25 cellular contexts compared by ENCODE assay signal in the genomic region with DNA sequence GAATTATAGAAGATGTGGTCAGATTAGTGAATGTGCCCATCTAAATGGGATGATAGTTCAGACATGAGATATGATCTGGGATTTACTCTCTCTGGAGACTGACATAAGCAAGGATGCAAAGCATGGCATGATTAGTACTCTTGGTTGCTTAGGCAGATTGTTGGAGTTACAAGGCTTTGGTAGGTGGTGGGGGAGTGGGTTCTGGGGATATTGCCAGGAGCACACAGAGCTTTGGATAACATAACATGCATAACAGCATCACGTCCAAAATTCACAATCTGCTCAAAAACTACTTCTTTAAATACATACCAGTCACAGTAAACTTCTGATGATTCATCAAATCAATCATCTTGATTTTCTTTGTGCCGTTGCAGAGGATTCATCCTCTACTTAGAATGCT.
"Had no signal": no experiment of that assay in that cellular context is flagged by ENCODE, and none has a peak within 500 bp of the region (broad histone marks: within the 10 kb centered on the region; RNA-seq: fewer than 3 reads in every experiment).

No MANE protein-coding gene starts in this region.

- DNase-seq: activated CD4-positive, alpha-beta memory T cell treated with anti-CD3 and anti-CD28 coated beads, Interleukin-2, amount 10 ng/mL, durations not matched to agents 7 days and 5 days; activated CD4-positive, alpha-beta T cell treated with anti-CD3 and anti-CD28 coated beads for 4 hours; activated CD4-positive, alpha-beta T cell treated with anti-CD3 and anti-CD28 coated beads, Interleukin-2, amount 10 ng/mL, durations not matched to agents 7 days and 5 days; activated CD4-positive, alpha-beta T cell treated with anti-CD3 and anti-CD28 coated beads, Interleukin-2, amount 50 U/mL, for 4 hours; activated CD4-positive, CD25-positive, alpha-beta regulatory T cell; activated CD4-positive, CD25-positive, alpha-beta regulatory T cell treated with anti-CD3 and anti-CD28 coated beads, Interleukin-2, amount 50 U/mL, for 72 hours; activated CD8-positive, alpha-beta memory T cell treated with anti-CD3 and anti-CD28 coated beads, Interleukin-2, amount 50 U/mL, for 48 hours; activated gamma-delta T cell; activated naive CD4-positive, alpha-beta T cell; activated naive CD4-positive, alpha-beta T cell treated with anti-CD3 and anti-CD28 coated beads, Interleukin-2, amount 10 ng/mL, durations not matched to agents 7 days and 5 days; activated naive CD8-positive, alpha-beta T cell treated with anti-CD3 and anti-CD28 coated beads, Interleukin-2, amount 10 ng/mL, durations not matched to agents 7 days and 5 days; activated T-cell treated with anti-CD3 and anti-CD28 coated beads for 4 hours; activated T-cell treated with anti-CD3 and anti-CD28 coated beads, Interleukin-2, amount 50 U/mL, for 24 hours; activated T-cell treated with anti-CD3 and anti-CD28 coated beads, Interleukin-2, amount 50 U/mL, for 72 hours; body of pancreas; caudate nucleus; cortex of kidney; dermis blood vessel endothelial cell; effector CD8-positive, alpha-beta T cell; esophagus squamous epithelium; foreskin melanocyte; heart right ventricle; T-helper 17 cell had no signal

- H3K4me1 ChIP-seq: body of pancreas, esophagus squamous epithelium, gastroesophageal sphincter, heart right ventricle had no signal

- H3K4me3 ChIP-seq: body of pancreas, esophagus squamous epithelium, gastroesophageal sphincter, heart right ventricle, hepatocyte had no signal

- H3K9me3 ChIP-seq: body of pancreas, esophagus squamous epithelium, gastroesophageal sphincter, heart right ventricle had no signal

- H3K36me3 ChIP-seq: esophagus squamous epithelium, gastroesophageal sphincter, heart right ventricle had no signal

- H3K27me3 ChIP-seq: body of pancreas, esophagus squamous epithelium, gastroesophageal sphincter, heart right ventricle, hepatocyte had no signal
